In the genomic region with DNA sequence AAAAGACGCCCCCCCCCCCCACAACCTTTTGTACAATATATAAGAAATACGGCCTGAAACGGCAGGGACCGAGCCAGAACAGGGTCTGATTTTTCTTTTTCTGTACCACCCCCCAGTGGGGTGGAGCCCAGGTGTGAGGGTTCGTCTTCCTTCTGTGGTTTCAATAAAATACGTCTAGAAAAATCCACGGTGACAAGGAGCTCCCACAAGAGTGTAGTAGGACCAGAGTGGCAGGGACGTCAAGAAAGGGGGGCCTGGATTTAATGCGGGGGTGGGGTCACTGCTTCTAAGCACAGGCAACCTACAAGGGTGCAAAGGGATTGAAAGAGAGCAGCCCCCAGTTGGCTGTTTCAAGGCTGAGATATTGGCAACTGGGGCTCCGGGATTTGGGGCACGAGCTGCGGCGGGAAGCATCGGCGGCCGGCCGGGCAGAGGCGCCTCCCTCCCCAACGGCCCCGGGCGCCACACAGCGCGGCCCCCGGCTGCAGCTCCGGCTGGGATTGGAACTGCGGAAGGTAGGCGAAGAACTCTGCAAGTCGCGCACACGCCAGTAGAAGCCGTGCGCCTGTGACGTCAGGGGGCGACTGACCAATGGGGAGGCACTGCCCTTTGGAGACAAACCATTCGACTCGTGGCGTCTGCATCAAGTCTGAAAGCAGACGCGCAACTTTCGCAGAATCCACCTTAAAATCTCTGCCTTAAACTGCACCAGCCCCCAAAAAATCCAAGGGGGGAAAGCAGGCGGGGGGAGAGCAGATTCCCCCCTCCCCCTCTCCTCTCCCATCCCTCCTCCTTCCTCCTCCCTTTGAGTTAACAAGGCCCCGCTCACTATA, we compare ENCODE assay signal across 8 cellular contexts. TPM values are rescaled to one million over a fixed set of nuclear protein-coding genes. Genes with fewer than 3 reads are reported as not detected.
A peak's percentile ranks its signal among the peaks of the same experiment; 100 is the strongest.
DNase-seq lines count a peak whose midpoint lies in the region; ATAC-seq, FAIRE-seq and TF ChIP-seq lines count a peak whose summit lies in the region.

A gene (plus strand): TSS at position 623 of the 833 bp plus-strand sequence. CDS start 425 bp downstream, outside the sequence.

- H3K27ac ChIP-seq in HUES64 (ENCODE audit: low read depth, low read length) (no peak within 1 kb of the TSS), mesenchymal stem cell (ENCODE audit: low read length, poor library complexity, severe bottlenecking) (no peak within 1 kb of the TSS), tibial artery (no peak within 1 kb of the TSS)

- H3K27me3 ChIP-seq in HUES64 (ENCODE audit: insufficient read depth, low read length) (peaks cover 96% of the 10 kb centered on the region), NT2/D1 (ENCODE audit: insufficient read depth, insufficient read length) (peaks cover 78% of the 10 kb centered on the region), mesenchymal stem cell (ENCODE audit: control insufficient read depth in 1 of 2, insufficient read depth in 1 of 2, low read length in 2 of 2) (peaks cover 91 to 93% of the 10 kb centered on the region in 2 experiments), tibial artery (peaks cover 8 to 97% of the 10 kb centered on the region in 2 donors)

- H3K23ac ChIP-seq in mesenchymal stem cell (ENCODE audit: low read length in 2 of 2), result no peak within 1 kb of the TSS

- no peak for FAIRE-seq in RCC 7860 (lab: Jason Lieb, UNC)

- H3K36me3 Mint-ChIP-seq in central memory CD8-positive, alpha-beta T cell (ENCODE audit: insufficient read depth), result peaks cover 7% of the 10 kb centered on the region

- H3K9me3 Mint-ChIP-seq in central memory CD8-positive, alpha-beta T cell, result no peaks in the 10 kb centered on the region

- H2BK120ac ChIP-seq in mesenchymal stem cell (ENCODE audit: low read depth, low read length), result no peak within 1 kb of the TSS

- no peak within 1 kb of the TSS for H4K91ac ChIP-seq in mesenchymal stem cell (ENCODE audit: low read length)

- H3K79me1 ChIP-seq in mesenchymal stem cell (replicated peaks; ENCODE audit: low read length, poor library complexity, severe bottlenecking), result no peaks in the 10 kb centered on the region

- H3K4ac ChIP-seq in mesenchymal stem cell (ENCODE audit: low read depth in 1 of 2, low read length in 2 of 2), result no peak within 1 kb of the TSS

- H3K4me3 Mint-ChIP-seq in central memory CD8-positive, alpha-beta T cell, result peak within 1 kb of the TSS; percentile 74

- H3K4me3 ChIP-seq in HUES64 (ENCODE audit: low read length) (peak within 1 kb of the TSS; percentile 52), NT2/D1 (ENCODE audit: insufficient read length, low read depth) (peak within 1 kb of the TSS; percentile 43), mesenchymal stem cell (ENCODE audit: insufficient read depth in 1 of 2, low read depth in 1 of 2, low read length in 2 of 2) (peak within 1 kb of the TSS; percentile 24 to 67), tibial artery (peak within 1 kb of the TSS; percentile 41 to 49)

- H2AK5ac ChIP-seq in mesenchymal stem cell (ENCODE audit: low read length, severe bottlenecking), result no peak within 1 kb of the TSS

- intact Hi-C loops in tibial artery (cut with DNase I; ENCODE audit: low total_unique reads), result no loop called here

- H3K36me3 ChIP-seq in HUES64 (ENCODE audit: insufficient read depth, low read length) (no peaks in the 10 kb centered on the region), NT2/D1 (ENCODE audit: insufficient read depth, insufficient read length, low read length) (no peaks in the 10 kb centered on the region), mesenchymal stem cell (ENCODE audit: control insufficient read depth in 1 of 2, insufficient read depth in 2 of 2, low read depth in 1 of 2, low read length in 2 of 2) (no peaks in the 10 kb centered on the region), tibial artery (no peaks in the 10 kb centered on the region)

- H3K27me3 Mint-ChIP-seq in central memory CD8-positive, alpha-beta T cell, result peaks cover 92% of the 10 kb centered on the region

- peak within 1 kb of the TSS; percentile 55 for H3K4me2 ChIP-seq in mesenchymal stem cell (ENCODE audit: low read length, poor library complexity, severe bottlenecking)

- H3K9me3 ChIP-seq in HUES64 (ENCODE audit: insufficient read depth, low read depth, low read length) (no peaks in the 10 kb centered on the region), NT2/D1 (ENCODE audit: insufficient read depth, low read length) (no peaks in the 10 kb centered on the region), mesenchymal stem cell (ENCODE audit: control insufficient read depth, low read length) (peaks cover 9% of the 10 kb centered on the region), tibial artery (no peaks in the 10 kb centered on the region)

- H2BK12ac ChIP-seq in mesenchymal stem cell (ENCODE audit: low read length in 2 of 2), result no peak within 1 kb of the TSS

- H3K9ac ChIP-seq in HUES64 (ENCODE audit: low read depth, low read length), result no peak within 1 kb of the TSS
- peak within 1 kb of the TSS; percentile 32 for H3K9ac ChIP-seq in NT2/D1 (ENCODE audit: insufficient read length, low read depth)
- H3K9ac ChIP-seq in mesenchymal stem cell (ENCODE audit: low read length), result no peak within 1 kb of the TSS

- peaks cover 11% of the 10 kb centered on the region for H3K4me1 Mint-ChIP-seq in central memory CD8-positive, alpha-beta T cell

- DNase-seq in COR-L47 (lab: John Stamatoyannopoulos, UW) (peak; percentile 98), NT2/D1 (ENCODE audit: low read depth, low spot score) (peak; percentile 88), mesenchymal stem cell (no peak), tibial artery (no peak), HCEC 1CT (no peak), RCC 7860 (ENCODE audit: low spot score) (no peak)
- no peak for DNase-seq in central memory CD8-positive, alpha-beta T cell (ENCODE audit: low spot score in 2 of 2)

- TF ChIP-seq CTCF in tibial artery (IDR thresholded peaks at IDR 0.05), result no peak

- no peak within 1 kb of the TSS for H3K27ac Mint-ChIP-seq in central memory CD8-positive, alpha-beta T cell (ENCODE audit: low read depth)

- under 1% methylated on average over 39 of the region's 42 CpGs for WGBS in HUES64
- WGBS in mesenchymal stem cell, result under 1% methylated on average over 36 of the region's 42 CpGs

- peaks cover 31% of the 10 kb centered on the region for H3K4me1 ChIP-seq in HUES64 (ENCODE audit: insufficient read depth, low read length)
- H3K4me1 ChIP-seq in NT2/D1 (ENCODE audit: insufficient read depth, insufficient read length), result peaks cover 7% of the 10 kb centered on the region
- peaks cover 22% of the 10 kb centered on the region for H3K4me1 ChIP-seq in mesenchymal stem cell (ENCODE audit: control insufficient read depth, insufficient read depth, low read depth, low read length)
- peaks cover 0 to 30% (median 16%) of the 10 kb centered on the region in 4 donors for H3K4me1 ChIP-seq in tibial artery

- no peak within 1 kb of the TSS for H3K14ac ChIP-seq in mesenchymal stem cell (ENCODE audit: low read length in 2 of 2)

- H4K8ac ChIP-seq in mesenchymal stem cell (ENCODE audit: low read length), result no peak within 1 kb of the TSS

- H2BK15ac ChIP-seq in mesenchymal stem cell (ENCODE audit: low read depth, poor library complexity, severe bottlenecking), result no peak within 1 kb of the TSS

- H2BK5ac ChIP-seq in mesenchymal stem cell (ENCODE audit: low read depth, low read length, poor library complexity, severe bottlenecking), result no peak within 1 kb of the TSS

- H3K18ac ChIP-seq in mesenchymal stem cell (ENCODE audit: low read depth in 1 of 2, low read length in 2 of 2), result no peak within 1 kb of the TSS

- ATAC-seq in central memory CD8-positive, alpha-beta T cell (replicated peaks; ENCODE audit: extremely low read depth, poor library complexity, severe bottlenecking), result no peak

- H2AFZ ChIP-seq in mesenchymal stem cell (ENCODE audit: low read depth, low read length), result peak within 1 kb of the TSS; percentile 18

RNA-seq across cellular contexts. Expression of the gene that starts here (rescaled TPM):
- 0.10 TPM for polyA plus RNA-seq in HUES64 (2013, experiment 1 of 2)
- not detected for polyA plus RNA-seq in HUES64 (2013, experiment 2 of 2)
- not detected for polyA plus RNA-seq in mesenchymal stem cell (2013, experiment 1 of 2)
- not detected for polyA plus RNA-seq in mesenchymal stem cell (2013, experiment 2 of 2)

Comparison
In these comparisons a context has a peak if more than half of its experiments do, and no peak if none do; other contexts are left out.
1. DNase-seq: peak in COR-L47 (single experiment) and NT2/D1 (single experiment); none in central memory CD8-positive, alpha-beta T cell (0 of 2), mesenchymal stem cell (single experiment), tibial artery (0 of 2), HCEC 1CT (single experiment) and RCC 7860 (single experiment).
2. Peak in every context shown above with its lines, with median percentiles within 50 percentile points of each other: H3K4me3 ChIP-seq.